ENCODE assay signal across 1 cellular context in the genomic region with DNA sequence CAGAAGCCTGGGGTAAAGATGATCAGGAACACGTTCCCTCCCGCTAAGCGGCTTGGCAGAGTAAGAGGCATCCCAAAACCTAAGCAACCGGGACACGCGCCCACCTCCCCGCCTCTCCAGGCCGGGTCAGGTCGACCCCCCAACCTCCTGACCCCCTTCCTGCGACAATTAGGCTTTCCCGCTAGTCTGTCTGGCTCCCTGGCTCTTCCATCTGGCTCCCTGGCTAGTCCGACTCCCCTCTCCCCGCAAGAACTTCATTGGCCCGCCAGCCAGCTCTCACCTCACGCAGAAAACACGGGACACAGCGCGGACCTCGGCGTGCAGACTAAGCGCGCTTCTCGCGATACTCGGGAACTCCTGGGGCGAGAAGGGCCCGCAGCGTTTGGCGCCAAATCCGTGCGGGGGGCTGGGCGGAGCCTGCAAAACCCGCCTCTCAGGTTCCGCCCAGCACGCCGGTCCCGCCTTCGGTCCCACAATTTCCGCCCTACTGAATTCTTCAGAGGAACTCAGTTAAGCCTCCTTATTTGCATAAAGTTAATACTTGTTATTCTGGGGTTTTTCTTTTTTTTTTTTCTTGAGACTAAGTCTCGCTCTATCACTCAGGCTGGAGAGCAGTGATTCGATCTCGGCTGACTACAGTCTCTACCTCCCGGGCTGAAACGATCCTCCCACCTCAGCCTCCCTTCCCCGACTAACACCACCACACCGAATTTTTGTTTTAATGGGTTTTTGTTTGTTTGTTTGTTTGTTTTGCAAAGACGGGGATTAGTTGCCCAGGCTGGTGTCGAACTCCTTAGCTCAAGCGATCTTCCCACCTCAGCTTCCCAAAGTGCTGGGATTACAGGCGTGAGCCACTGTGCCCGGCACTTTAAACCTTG.
A peak's percentile ranks its signal among the peaks of the same experiment; 100 is the strongest.
TF ChIP-seq lines count a peak whose summit lies in the region.

Gene TIPIN (minus strand): TSS at position 327 of the 878 bp plus-strand sequence. CDS start 3,738 bp downstream, outside the sequence.

TF ChIP-seq in K562, 482 proteins besides CTCF, POLR2A, EP300 and RAD21 (continued from another document and continues in another):
- TF ChIP-seq, protein P1, sequence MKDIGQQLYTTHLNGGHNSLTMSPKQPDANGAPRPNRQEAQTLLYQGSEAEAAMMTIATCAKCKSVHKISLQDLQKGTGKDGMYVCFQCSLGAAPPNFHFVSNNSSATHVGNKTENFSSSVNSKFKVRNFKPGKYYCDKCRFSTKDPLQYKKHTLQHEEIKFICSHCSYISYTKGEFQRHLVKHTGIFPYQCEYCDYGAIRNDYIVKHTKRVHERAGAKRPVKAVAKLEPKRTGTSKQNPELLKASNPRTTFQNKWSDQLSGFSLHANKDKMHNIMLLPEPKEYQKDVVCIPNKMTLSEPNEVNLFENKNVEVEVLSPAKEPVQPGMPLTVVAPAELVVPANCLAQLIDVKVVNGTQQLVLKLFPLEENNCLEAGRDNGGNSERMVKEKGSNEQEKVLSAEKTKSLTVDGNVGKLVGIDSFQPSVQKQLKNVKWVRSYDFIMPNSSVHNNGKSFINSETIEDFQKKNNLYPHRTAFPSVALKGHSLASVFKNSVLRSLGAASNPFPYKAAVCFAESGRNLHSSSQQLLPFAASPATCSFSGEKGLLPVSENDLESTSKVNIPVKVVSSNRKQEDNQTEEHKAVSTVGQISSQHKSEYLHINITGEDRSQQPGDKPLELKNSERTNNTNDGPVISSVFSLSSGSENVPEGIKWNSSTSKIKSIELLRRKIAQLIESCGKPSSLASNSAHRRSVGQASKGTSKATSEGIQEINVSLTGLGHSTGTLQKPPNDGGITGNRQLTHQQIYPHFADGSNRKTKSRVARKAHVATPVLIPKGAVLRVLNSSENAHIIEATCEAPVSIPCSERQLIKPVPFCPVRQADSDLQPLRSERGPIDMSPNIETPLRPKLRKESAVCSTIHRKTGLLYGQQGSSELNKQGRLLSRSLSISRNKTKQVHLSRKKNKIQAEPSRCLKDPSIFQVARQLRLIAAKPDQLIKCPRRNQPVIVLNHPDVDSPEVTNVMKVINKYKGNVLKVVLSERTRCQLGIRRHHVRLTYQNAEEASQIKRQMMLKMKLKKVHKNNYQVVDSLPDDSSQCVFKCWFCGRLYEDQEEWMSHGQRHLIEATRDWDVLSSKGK (CRISPR knock-in tag; IDR thresholded peaks at IDR 0.05) = no peak
- TF ChIP-seq SMARCB1 (IDR thresholded peaks at IDR 0.05; ENCODE audit: insufficient read length, low read depth) (no peak), L3MBTL2 (IDR thresholded peaks at IDR 0.05) (peak; percentile 83), ZBTB2 (IDR thresholded peaks at IDR 0.05) (0 out of 2 replicates have a peak, but pooled peaks have one; percentile 60), NFYB (IDR thresholded peaks at IDR 0.05; ENCODE audit: extremely low read depth, insufficient read length) (peak; percentile 36), GTF2F1 (IDR thresholded peaks at IDR 0.05; ENCODE audit: low read depth, low read length) (peak; percentile 35; the same call in 1 of the 2 replicates), CXXC5 (CRISPR knock-in tag; IDR thresholded peaks at IDR 0.05) (peak; percentile 96), ZBTB26 (CRISPR knock-in tag; IDR thresholded peaks at IDR 0.05) (peak; percentile 70; the same call in 1 of the 2 replicates), ARID1B (IDR thresholded peaks at IDR 0.05) (peak; percentile 17; the same call in 1 of the 2 replicates), JUND (IDR thresholded peaks at IDR 0.05; ENCODE audit: borderline replicate concordance, low read depth, low read length) (peak; percentile 3; the same call in 1 of the 2 replicates), JUND (tag; IDR thresholded peaks at IDR 0.05; ENCODE audit: borderline replicate concordance, low read depth, low read length) (no peak; the same call in 2 of the 3 replicates), ZSCAN29 (IDR thresholded peaks at IDR 0.05) (0 out of 2 replicates have a peak, but pooled peaks have one; percentile 30), ZFP1 (CRISPR knock-in tag; IDR thresholded peaks at IDR 0.05) (no peak), FOXJ2 (tag; IDR thresholded peaks at IDR 0.05) (no peak), CBFB (CRISPR knock-in tag; IDR thresholded peaks at IDR 0.05) (no peak), IFI16 (CRISPR knock-in tag; IDR thresholded peaks at IDR 0.05) (no peak), MTA3 (IDR thresholded peaks at IDR 0.05; ENCODE audit: borderline replicate concordance) (peak; percentile 52; the same call in 1 of the 2 replicates)
- TF ChIP-seq, protein P2, sequence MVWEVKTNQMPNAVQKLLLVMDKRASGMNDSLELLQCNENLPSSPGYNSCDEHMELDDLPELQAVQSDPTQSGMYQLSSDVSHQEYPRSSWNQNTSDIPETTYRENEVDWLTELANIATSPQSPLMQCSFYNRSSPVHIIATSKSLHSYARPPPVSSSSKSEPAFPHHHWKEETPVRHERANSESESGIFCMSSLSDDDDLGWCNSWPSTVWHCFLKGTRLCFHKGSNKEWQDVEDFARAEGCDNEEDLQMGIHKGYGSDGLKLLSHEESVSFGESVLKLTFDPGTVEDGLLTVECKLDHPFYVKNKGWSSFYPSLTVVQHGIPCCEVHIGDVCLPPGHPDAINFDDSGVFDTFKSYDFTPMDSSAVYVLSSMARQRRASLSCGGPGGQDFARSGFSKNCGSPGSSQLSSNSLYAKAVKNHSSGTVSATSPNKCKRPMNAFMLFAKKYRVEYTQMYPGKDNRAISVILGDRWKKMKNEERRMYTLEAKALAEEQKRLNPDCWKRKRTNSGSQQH (CRISPR knock-in tag; IDR thresholded peaks at IDR 0.05) = peak; percentile 59; the same call in 1 of the 2 replicates
- TF ChIP-seq, protein P3, sequence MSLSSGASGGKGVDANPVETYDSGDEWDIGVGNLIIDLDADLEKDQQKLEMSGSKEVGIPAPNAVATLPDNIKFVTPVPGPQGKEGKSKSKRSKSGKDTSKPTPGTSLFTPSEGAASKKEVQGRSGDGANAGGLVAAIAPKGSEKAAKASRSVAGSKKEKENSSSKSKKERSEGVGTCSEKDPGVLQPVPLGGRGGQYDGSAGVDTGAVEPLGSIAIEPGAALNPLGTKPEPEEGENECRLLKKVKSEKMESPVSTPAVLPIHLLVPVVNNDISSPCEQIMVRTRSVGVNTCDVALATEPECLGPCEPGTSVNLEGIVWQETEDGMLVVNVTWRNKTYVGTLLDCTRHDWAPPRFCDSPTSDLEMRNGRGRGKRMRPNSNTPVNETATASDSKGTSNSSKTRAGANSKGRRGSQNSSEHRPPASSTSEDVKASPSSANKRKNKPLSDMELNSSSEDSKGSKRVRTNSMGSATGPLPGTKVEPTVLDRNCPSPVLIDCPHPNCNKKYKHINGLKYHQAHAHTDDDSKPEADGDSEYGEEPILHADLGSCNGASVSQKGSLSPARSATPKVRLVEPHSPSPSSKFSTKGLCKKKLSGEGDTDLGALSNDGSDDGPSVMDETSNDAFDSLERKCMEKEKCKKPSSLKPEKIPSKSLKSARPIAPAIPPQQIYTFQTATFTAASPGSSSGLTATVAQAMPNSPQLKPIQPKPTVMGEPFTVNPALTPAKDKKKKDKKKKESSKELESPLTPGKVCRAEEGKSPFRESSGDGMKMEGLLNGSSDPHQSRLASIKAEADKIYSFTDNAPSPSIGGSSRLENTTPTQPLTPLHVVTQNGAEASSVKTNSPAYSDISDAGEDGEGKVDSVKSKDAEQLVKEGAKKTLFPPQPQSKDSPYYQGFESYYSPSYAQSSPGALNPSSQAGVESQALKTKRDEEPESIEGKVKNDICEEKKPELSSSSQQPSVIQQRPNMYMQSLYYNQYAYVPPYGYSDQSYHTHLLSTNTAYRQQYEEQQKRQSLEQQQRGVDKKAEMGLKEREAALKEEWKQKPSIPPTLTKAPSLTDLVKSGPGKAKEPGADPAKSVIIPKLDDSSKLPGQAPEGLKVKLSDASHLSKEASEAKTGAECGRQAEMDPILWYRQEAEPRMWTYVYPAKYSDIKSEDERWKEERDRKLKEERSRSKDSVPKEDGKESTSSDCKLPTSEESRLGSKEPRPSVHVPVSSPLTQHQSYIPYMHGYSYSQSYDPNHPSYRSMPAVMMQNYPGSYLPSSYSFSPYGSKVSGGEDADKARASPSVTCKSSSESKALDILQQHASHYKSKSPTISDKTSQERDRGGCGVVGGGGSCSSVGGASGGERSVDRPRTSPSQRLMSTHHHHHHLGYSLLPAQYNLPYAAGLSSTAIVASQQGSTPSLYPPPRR (CRISPR knock-in tag; IDR thresholded peaks at IDR 0.05; ENCODE audit: borderline replicate concordance) = 0 out of 2 replicates have a peak, but pooled peaks have one; percentile 62
- TF ChIP-seq, protein P4, sequence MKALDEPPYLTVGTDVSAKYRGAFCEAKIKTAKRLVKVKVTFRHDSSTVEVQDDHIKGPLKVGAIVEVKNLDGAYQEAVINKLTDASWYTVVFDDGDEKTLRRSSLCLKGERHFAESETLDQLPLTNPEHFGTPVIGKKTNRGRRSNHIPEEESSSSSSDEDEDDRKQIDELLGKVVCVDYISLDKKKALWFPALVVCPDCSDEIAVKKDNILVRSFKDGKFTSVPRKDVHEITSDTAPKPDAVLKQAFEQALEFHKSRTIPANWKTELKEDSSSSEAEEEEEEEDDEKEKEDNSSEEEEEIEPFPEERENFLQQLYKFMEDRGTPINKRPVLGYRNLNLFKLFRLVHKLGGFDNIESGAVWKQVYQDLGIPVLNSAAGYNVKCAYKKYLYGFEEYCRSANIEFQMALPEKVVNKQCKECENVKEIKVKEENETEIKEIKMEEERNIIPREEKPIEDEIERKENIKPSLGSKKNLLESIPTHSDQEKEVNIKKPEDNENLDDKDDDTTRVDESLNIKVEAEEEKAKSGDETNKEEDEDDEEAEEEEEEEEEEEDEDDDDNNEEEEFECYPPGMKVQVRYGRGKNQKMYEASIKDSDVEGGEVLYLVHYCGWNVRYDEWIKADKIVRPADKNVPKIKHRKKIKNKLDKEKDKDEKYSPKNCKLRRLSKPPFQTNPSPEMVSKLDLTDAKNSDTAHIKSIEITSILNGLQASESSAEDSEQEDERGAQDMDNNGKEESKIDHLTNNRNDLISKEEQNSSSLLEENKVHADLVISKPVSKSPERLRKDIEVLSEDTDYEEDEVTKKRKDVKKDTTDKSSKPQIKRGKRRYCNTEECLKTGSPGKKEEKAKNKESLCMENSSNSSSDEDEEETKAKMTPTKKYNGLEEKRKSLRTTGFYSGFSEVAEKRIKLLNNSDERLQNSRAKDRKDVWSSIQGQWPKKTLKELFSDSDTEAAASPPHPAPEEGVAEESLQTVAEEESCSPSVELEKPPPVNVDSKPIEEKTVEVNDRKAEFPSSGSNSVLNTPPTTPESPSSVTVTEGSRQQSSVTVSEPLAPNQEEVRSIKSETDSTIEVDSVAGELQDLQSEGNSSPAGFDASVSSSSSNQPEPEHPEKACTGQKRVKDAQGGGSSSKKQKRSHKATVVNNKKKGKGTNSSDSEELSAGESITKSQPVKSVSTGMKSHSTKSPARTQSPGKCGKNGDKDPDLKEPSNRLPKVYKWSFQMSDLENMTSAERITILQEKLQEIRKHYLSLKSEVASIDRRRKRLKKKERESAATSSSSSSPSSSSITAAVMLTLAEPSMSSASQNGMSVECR (CRISPR knock-in tag; IDR thresholded peaks at IDR 0.05) = peak; percentile 62
- TF ChIP-seq, protein P5, sequence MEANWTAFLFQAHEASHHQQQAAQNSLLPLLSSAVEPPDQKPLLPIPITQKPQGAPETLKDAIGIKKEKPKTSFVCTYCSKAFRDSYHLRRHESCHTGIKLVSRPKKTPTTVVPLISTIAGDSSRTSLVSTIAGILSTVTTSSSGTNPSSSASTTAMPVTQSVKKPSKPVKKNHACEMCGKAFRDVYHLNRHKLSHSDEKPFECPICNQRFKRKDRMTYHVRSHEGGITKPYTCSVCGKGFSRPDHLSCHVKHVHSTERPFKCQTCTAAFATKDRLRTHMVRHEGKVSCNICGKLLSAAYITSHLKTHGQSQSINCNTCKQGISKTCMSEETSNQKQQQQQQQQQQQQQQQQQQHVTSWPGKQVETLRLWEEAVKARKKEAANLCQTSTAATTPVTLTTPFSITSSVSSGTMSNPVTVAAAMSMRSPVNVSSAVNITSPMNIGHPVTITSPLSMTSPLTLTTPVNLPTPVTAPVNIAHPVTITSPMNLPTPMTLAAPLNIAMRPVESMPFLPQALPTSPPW (CRISPR knock-in tag; IDR thresholded peaks at IDR 0.05) = peak; percentile 80
